In genomic region chr20:42974347-42974746, GRCh38 we compare ENCODE assay signal across 22 cellular contexts.
"Had no signal": no experiment of that assay in that cellular context is flagged by ENCODE, and none has a peak within 500 bp of the region (broad histone marks: within the 10 kb centered on the region; RNA-seq: fewer than 3 reads in every experiment).

No MANE protein-coding gene starts in this region.

- H3K27me3 Mint-ChIP-seq: activated CD4-positive, alpha-beta T cell treated with anti-CD3 and anti-CD28 coated beads, Interleukin-2, amount 10 ng/mL, durations not matched to agents 24 days and 14 days; activated CD8-positive, alpha-beta T cell treated with anti-CD3 and anti-CD28 coated beads for 36 hours; activated naive CD8-positive, alpha-beta T cell treated with anti-CD3 and anti-CD28 coated beads, Interleukin-2, amount 10 ng/mL, durations not matched to agents 7 days and 5 days; central memory CD8-positive, alpha-beta T cell had no signal

- H3K27ac Mint-ChIP-seq: activated CD4-positive, alpha-beta T cell treated with anti-CD3 and anti-CD28 coated beads, Interleukin-2, amount 10 ng/mL, durations not matched to agents 24 days and 14 days; activated CD8-positive, alpha-beta T cell treated with anti-CD3 and anti-CD28 coated beads for 36 hours; activated naive CD4-positive, alpha-beta T cell treated with anti-CD3 and anti-CD28 coated beads, Interleukin-2, amount 50 U/mL, for 24 hours; activated naive CD8-positive, alpha-beta T cell treated with anti-CD3 and anti-CD28 coated beads, Interleukin-2, amount 10 ng/mL, durations not matched to agents 7 days and 5 days; activated T-cell treated with anti-CD3 and anti-CD28 coated beads, Interleukin-2, amount 50 U/mL, for 72 hours; activated T-helper 17 cell treated with anti-CD3 and anti-CD28 coated beads, Interleukin-2, amount 50 U/mL, for 72 hours; T-helper 1 cell treated with Interleukin-12 subunit alpha and Interleukin-12 subunit beta and Interleukin-4 antibody, amounts not matched to agents 30 μg/mL and 1 μg/mL, for 36 hours; T-helper 2 cell treated with Interferon-gamma antibody and Interleukin-4, amounts not matched to agents 5 μg/mL and 100 μg/mL, for 36 hours had no signal

- ATAC-seq: activated CD8-positive, alpha-beta T cell treated with anti-CD3 and anti-CD28 coated beads for 36 hours; activated T-cell treated with anti-CD3 and anti-CD28 coated beads, Interleukin-2, amount 50 U/mL, for 72 hours; activated T-helper 17 cell treated with anti-CD3 and anti-CD28 coated beads, Interleukin-2, amount 50 U/mL, for 72 hours; K562; Panc1 had no signal

- DNase-seq: activated CD4-positive, alpha-beta T cell treated with anti-CD3 and anti-CD28 coated beads, Interleukin-2, amount 10 ng/mL, durations not matched to agents 24 days and 14 days; activated CD4-positive, alpha-beta T cell treated with anti-CD3 and anti-CD28 coated beads, Interleukin-2, amount 50 U/mL, for 4 hours; activated CD8-positive, alpha-beta T cell treated with anti-CD3 and anti-CD28 coated beads for 36 hours; activated effector memory CD4-positive, alpha-beta T cell treated with anti-CD3 and anti-CD28 coated beads, Interleukin-2, amount 50 U/mL, for 16 hours; activated naive CD4-positive, alpha-beta T cell; activated naive CD8-positive, alpha-beta T cell treated with anti-CD3 and anti-CD28 coated beads, Interleukin-2, amount 10 ng/mL, durations not matched to agents 7 days and 5 days; activated T-cell treated with anti-CD3 and anti-CD28 coated beads, Interleukin-2, amount 50 U/mL, for 1 hour; activated T-cell treated with anti-CD3 and anti-CD28 coated beads, Interleukin-2, amount 50 U/mL, for 72 hours; NCI-H146; NCI-H2029 treated with DMSO at 0.1 percent for 48 hours; NCI-H2107; NCI-H2171; NCI-H774; SHP77 treated with DMSO at 0.1 percent for 48 hours; SK-N-SH had no signal

- H3K9me3 Mint-ChIP-seq: activated naive CD4-positive, alpha-beta T cell treated with anti-CD3 and anti-CD28 coated beads, Interleukin-2, amount 50 U/mL, for 24 hours; T-helper 1 cell treated with Interleukin-12 subunit alpha and Interleukin-12 subunit beta and Interleukin-4 antibody, amounts not matched to agents 30 μg/mL and 1 μg/mL, for 36 hours; T-helper 2 cell treated with Interferon-gamma antibody and Interleukin-4, amounts not matched to agents 5 μg/mL and 100 μg/mL, for 36 hours had no signal

- H3K4me1 Mint-ChIP-seq: activated CD4-positive, alpha-beta T cell treated with anti-CD3 and anti-CD28 coated beads, Interleukin-2, amount 10 ng/mL, durations not matched to agents 24 days and 14 days; activated naive CD4-positive, alpha-beta T cell treated with anti-CD3 and anti-CD28 coated beads, Interleukin-2, amount 50 U/mL, for 24 hours; activated naive CD8-positive, alpha-beta T cell treated with anti-CD3 and anti-CD28 coated beads, Interleukin-2, amount 10 ng/mL, durations not matched to agents 7 days and 5 days; activated T-helper 17 cell treated with anti-CD3 and anti-CD28 coated beads, Interleukin-2, amount 50 U/mL, for 72 hours; central memory CD8-positive, alpha-beta T cell had no signal

- H3K36me3 Mint-ChIP-seq: activated naive CD4-positive, alpha-beta T cell treated with anti-CD3 and anti-CD28 coated beads, Interleukin-2, amount 50 U/mL, for 24 hours; activated naive CD8-positive, alpha-beta T cell treated with anti-CD3 and anti-CD28 coated beads, Interleukin-2, amount 10 ng/mL, durations not matched to agents 7 days and 5 days had no signal

- H3K4me3 Mint-ChIP-seq: activated CD4-positive, alpha-beta T cell treated with anti-CD3 and anti-CD28 coated beads, Interleukin-2, amount 10 ng/mL, durations not matched to agents 24 days and 14 days; activated CD8-positive, alpha-beta T cell treated with anti-CD3 and anti-CD28 coated beads for 36 hours; activated naive CD4-positive, alpha-beta T cell treated with anti-CD3 and anti-CD28 coated beads, Interleukin-2, amount 50 U/mL, for 24 hours; activated naive CD8-positive, alpha-beta T cell treated with anti-CD3 and anti-CD28 coated beads, Interleukin-2, amount 10 ng/mL, durations not matched to agents 7 days and 5 days; activated T-cell treated with anti-CD3 and anti-CD28 coated beads, Interleukin-2, amount 50 U/mL, for 72 hours; activated T-helper 17 cell treated with anti-CD3 and anti-CD28 coated beads, Interleukin-2, amount 50 U/mL, for 72 hours; central memory CD8-positive, alpha-beta T cell; T-helper 1 cell treated with Interleukin-12 subunit alpha and Interleukin-12 subunit beta and Interleukin-4 antibody, amounts not matched to agents 30 μg/mL and 1 μg/mL, for 36 hours; T-helper 2 cell treated with Interferon-gamma antibody and Interleukin-4, amounts not matched to agents 5 μg/mL and 100 μg/mL, for 36 hours had no signal
